20 cellular contexts compared by ENCODE assay signal in genomic region chr13:102704238-102704750, GRCh38. TPM values are rescaled to one million over a fixed set of nuclear protein-coding genes. Genes with fewer than 3 reads are reported as not detected.
"Had no signal": no experiment of that assay in that cellular context is flagged by ENCODE, and none has a peak within 500 bp of the region (broad histone marks: within the 10 kb centered on the region; RNA-seq: fewer than 3 reads in every experiment).

No MANE protein-coding gene starts in this region.

- H3K4me1 ChIP-seq: ascending aorta, right lobe of liver, spleen, transverse colon had no signal

- H3K4me3 Mint-ChIP-seq: activated CD4-positive, alpha-beta memory T cell treated with anti-CD3 and anti-CD28 coated beads for 36 hours; activated naive CD8-positive, alpha-beta T cell treated with anti-CD3 and anti-CD28 coated beads, Interleukin-2, amount 10 ng/mL, durations not matched to agents 7 days and 5 days; immature natural killer cell; natural killer cell treated with Interleukin-12 subunit alpha and Interleukin-12 subunit beta and Interleukin-15 and Interleukin-18, amount 100 ng/mL, for 72 hours; stimulated activated memory B cell treated with anti-CD40 and anti-IgM and Interleukin-4, amounts not matched to agents 10 μg/mL and 1 μg/mL and 100 μg/mL, for 72 hours had no signal

- H3K9me3 Mint-ChIP-seq: activated naive CD8-positive, alpha-beta T cell treated with anti-CD3 and anti-CD28 coated beads, Interleukin-2, amount 10 ng/mL, durations not matched to agents 7 days and 5 days; natural killer cell treated with Interleukin-12 subunit alpha and Interleukin-12 subunit beta and Interleukin-15 and Interleukin-18, amount 100 ng/mL, for 72 hours had no signal

- H3K4me3 ChIP-seq: ascending aorta, lung, psoas muscle, right lobe of liver, spleen, transverse colon had no signal

- H3K27ac ChIP-seq: ascending aorta, psoas muscle, right lobe of liver, spleen, transverse colon had no signal

- ATAC-seq: left colon; natural killer cell treated with Interleukin-12 subunit alpha and Interleukin-12 subunit beta and Interleukin-15 and Interleukin-18, amount 100 ng/mL, for 72 hours; psoas muscle; right lobe of liver; stimulated activated memory B cell treated with anti-CD40 and anti-IgM and Interleukin-4, amounts not matched to agents 10 μg/mL and 1 μg/mL and 100 μg/mL, for 72 hours had no signal

- DNase-seq: activated CD4-positive, alpha-beta memory T cell treated with anti-CD3 and anti-CD28 coated beads for 36 hours; activated CD4-positive, alpha-beta T cell treated with anti-CD3 and anti-CD28 coated beads for 1 hour; activated naive CD8-positive, alpha-beta T cell treated with anti-CD3 and anti-CD28 coated beads, Interleukin-2, amount 10 ng/mL, durations not matched to agents 7 days and 5 days; activated T-cell treated with anti-CD3 and anti-CD28 coated beads, Interleukin-2, amount 50 U/mL, for 48 hours; immature natural killer cell; left colon; occipital lobe; psoas muscle; right lobe of liver; spleen; stimulated activated CD4-positive, alpha-beta T cell treated with anti-CD3 and anti-CD28 coated beads, Interleukin-1b, Interleukin-23, amount 100 ng/mL, for 48 hours; SW 1271; T-helper 9 cell; transverse colon had no signal

- H3K27ac Mint-ChIP-seq: activated CD4-positive, alpha-beta memory T cell treated with anti-CD3 and anti-CD28 coated beads for 36 hours; activated naive CD8-positive, alpha-beta T cell treated with anti-CD3 and anti-CD28 coated beads, Interleukin-2, amount 10 ng/mL, durations not matched to agents 7 days and 5 days; immature natural killer cell; natural killer cell treated with Interleukin-12 subunit alpha and Interleukin-12 subunit beta and Interleukin-15 and Interleukin-18, amount 100 ng/mL, for 72 hours; stimulated activated memory B cell treated with anti-CD40 and anti-IgM and Interleukin-4, amounts not matched to agents 10 μg/mL and 1 μg/mL and 100 μg/mL, for 72 hours had no signal

- H3K4me1 Mint-ChIP-seq: activated naive CD8-positive, alpha-beta T cell treated with anti-CD3 and anti-CD28 coated beads, Interleukin-2, amount 10 ng/mL, durations not matched to agents 7 days and 5 days; immature natural killer cell; stimulated activated memory B cell treated with anti-CD40 and anti-IgM and Interleukin-4, amounts not matched to agents 10 μg/mL and 1 μg/mL and 100 μg/mL, for 72 hours had no signal

- H3K27me3 ChIP-seq: ascending aorta, right lobe of liver, transverse colon had no signal

- H3K36me3 Mint-ChIP-seq: activated CD4-positive, alpha-beta memory T cell treated with anti-CD3 and anti-CD28 coated beads for 36 hours; activated naive CD8-positive, alpha-beta T cell treated with anti-CD3 and anti-CD28 coated beads, Interleukin-2, amount 10 ng/mL, durations not matched to agents 7 days and 5 days; natural killer cell treated with Interleukin-12 subunit alpha and Interleukin-12 subunit beta and Interleukin-15 and Interleukin-18, amount 100 ng/mL, for 72 hours; stimulated activated memory B cell treated with anti-CD40 and anti-IgM and Interleukin-4, amounts not matched to agents 10 μg/mL and 1 μg/mL and 100 μg/mL, for 72 hours had no signal

- H3K36me3 ChIP-seq: ascending aorta, right lobe of liver, spleen, transverse colon had no signal

- H3K9me3 ChIP-seq: ascending aorta, psoas muscle, right lobe of liver, transverse colon had no signal

RNA-seq across cellular contexts. Expression of gene METTL21C, which starts 9.4 kb away (rescaled TPM):
- total RNA-seq: activated CD4-positive, alpha-beta memory T cell treated with anti-CD3 and anti-CD28 coated beads for 36 hours; activated naive CD8-positive, alpha-beta T cell treated with anti-CD3 and anti-CD28 coated beads, Interleukin-2, amount 10 ng/mL, durations not matched to agents 7 days and 5 days; ascending aorta; epithelial cell of proximal tubule; left colon; lung; natural killer cell treated with Interleukin-12 subunit alpha and Interleukin-12 subunit beta and Interleukin-15 and Interleukin-18, amount 100 ng/mL, for 72 hours; occipital lobe; right lobe of liver; spleen; subcutaneous adipose tissue; transverse colon had no signal
